ENCODE assay signal across 1 cellular context in the genomic region with DNA sequence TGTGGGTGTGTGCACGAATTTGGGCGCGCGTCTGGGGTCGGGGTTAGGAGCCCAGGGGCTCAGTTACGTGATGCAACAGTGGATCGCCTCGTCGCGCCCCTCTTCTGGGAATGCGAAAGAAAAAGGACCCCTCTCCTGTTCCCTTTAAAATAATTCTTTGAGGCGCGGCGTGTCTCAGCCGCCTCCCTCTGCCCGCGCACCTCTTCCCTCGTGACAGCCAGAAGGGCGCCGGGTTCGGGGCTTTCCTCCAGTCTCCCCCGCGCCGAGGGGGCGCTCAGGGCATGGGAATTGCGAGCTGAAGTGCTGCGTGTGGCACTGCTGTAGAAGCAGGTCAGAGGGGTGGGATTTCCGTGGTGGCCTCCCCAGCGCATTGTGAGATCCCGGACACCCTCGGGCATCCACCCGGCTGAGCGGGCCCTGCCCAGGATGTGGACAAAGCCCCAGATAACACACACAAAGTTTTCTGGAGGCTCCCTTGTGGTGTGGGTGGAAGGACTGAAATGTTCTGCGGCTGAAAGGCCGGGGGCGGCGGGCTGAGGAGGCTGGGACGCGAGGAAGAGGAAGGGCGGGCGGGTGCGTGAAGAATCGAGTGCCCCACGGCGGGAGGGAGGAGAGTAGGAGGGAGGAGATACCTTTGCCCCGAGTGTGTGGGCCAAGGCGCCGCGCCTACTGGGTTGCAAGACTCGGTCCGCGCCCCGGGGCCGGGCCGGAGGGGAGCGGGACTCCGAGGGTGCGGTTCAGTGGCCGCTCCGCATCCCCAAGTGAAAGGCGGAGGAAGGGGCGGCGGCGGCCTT.
TF ChIP-seq lines count a peak whose summit lies in the region.

No MANE protein-coding gene starts in this region.

TF ChIP-seq in K562, 482 proteins besides CTCF, POLR2A, EP300 and RAD21 (continued from another document):
- TF ChIP-seq, protein P1, sequence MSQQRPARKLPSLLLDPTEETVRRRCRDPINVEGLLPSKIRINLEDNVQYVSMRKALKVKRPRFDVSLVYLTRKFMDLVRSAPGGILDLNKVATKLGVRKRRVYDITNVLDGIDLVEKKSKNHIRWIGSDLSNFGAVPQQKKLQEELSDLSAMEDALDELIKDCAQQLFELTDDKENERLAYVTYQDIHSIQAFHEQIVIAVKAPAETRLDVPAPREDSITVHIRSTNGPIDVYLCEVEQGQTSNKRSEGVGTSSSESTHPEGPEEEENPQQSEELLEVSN (IDR thresholded peaks at IDR 0.05; ENCODE audit: borderline replicate concordance in 1 of 2, extremely low read depth in 1 of 2, insufficient read depth in 1 of 2, insufficient read length in 1 of 2, low read depth in 1 of 2, low read length in 1 of 2, poor library complexity in 1 of 2, severe bottlenecking in 1 of 2): peak in 1 of 2 experiments; percentile 62
- TF ChIP-seq, protein P2, sequence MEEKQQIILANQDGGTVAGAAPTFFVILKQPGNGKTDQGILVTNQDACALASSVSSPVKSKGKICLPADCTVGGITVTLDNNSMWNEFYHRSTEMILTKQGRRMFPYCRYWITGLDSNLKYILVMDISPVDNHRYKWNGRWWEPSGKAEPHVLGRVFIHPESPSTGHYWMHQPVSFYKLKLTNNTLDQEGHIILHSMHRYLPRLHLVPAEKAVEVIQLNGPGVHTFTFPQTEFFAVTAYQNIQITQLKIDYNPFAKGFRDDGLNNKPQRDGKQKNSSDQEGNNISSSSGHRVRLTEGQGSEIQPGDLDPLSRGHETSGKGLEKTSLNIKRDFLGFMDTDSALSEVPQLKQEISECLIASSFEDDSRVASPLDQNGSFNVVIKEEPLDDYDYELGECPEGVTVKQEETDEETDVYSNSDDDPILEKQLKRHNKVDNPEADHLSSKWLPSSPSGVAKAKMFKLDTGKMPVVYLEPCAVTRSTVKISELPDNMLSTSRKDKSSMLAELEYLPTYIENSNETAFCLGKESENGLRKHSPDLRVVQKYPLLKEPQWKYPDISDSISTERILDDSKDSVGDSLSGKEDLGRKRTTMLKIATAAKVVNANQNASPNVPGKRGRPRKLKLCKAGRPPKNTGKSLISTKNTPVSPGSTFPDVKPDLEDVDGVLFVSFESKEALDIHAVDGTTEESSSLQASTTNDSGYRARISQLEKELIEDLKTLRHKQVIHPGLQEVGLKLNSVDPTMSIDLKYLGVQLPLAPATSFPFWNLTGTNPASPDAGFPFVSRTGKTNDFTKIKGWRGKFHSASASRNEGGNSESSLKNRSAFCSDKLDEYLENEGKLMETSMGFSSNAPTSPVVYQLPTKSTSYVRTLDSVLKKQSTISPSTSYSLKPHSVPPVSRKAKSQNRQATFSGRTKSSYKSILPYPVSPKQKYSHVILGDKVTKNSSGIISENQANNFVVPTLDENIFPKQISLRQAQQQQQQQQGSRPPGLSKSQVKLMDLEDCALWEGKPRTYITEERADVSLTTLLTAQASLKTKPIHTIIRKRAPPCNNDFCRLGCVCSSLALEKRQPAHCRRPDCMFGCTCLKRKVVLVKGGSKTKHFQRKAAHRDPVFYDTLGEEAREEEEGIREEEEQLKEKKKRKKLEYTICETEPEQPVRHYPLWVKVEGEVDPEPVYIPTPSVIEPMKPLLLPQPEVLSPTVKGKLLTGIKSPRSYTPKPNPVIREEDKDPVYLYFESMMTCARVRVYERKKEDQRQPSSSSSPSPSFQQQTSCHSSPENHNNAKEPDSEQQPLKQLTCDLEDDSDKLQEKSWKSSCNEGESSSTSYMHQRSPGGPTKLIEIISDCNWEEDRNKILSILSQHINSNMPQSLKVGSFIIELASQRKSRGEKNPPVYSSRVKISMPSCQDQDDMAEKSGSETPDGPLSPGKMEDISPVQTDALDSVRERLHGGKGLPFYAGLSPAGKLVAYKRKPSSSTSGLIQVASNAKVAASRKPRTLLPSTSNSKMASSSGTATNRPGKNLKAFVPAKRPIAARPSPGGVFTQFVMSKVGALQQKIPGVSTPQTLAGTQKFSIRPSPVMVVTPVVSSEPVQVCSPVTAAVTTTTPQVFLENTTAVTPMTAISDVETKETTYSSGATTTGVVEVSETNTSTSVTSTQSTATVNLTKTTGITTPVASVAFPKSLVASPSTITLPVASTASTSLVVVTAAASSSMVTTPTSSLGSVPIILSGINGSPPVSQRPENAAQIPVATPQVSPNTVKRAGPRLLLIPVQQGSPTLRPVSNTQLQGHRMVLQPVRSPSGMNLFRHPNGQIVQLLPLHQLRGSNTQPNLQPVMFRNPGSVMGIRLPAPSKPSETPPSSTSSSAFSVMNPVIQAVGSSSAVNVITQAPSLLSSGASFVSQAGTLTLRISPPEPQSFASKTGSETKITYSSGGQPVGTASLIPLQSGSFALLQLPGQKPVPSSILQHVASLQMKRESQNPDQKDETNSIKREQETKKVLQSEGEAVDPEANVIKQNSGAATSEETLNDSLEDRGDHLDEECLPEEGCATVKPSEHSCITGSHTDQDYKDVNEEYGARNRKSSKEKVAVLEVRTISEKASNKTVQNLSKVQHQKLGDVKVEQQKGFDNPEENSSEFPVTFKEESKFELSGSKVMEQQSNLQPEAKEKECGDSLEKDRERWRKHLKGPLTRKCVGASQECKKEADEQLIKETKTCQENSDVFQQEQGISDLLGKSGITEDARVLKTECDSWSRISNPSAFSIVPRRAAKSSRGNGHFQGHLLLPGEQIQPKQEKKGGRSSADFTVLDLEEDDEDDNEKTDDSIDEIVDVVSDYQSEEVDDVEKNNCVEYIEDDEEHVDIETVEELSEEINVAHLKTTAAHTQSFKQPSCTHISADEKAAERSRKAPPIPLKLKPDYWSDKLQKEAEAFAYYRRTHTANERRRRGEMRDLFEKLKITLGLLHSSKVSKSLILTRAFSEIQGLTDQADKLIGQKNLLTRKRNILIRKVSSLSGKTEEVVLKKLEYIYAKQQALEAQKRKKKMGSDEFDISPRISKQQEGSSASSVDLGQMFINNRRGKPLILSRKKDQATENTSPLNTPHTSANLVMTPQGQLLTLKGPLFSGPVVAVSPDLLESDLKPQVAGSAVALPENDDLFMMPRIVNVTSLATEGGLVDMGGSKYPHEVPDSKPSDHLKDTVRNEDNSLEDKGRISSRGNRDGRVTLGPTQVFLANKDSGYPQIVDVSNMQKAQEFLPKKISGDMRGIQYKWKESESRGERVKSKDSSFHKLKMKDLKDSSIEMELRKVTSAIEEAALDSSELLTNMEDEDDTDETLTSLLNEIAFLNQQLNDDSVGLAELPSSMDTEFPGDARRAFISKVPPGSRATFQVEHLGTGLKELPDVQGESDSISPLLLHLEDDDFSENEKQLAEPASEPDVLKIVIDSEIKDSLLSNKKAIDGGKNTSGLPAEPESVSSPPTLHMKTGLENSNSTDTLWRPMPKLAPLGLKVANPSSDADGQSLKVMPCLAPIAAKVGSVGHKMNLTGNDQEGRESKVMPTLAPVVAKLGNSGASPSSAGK (IDR thresholded peaks at IDR 0.05): peak; percentile 65
- peak; percentile 48 for TF ChIP-seq TAF1 (IDR thresholded peaks at IDR 0.05; ENCODE audit: control insufficient read depth, extremely low read depth, insufficient read depth, low read length, severe bottlenecking)
- peak; percentile 73 for TF ChIP-seq RBBP5 (IDR thresholded peaks at IDR 0.05; ENCODE audit: borderline replicate concordance, insufficient read depth, low read length, poor library complexity, severe bottlenecking)
- no peak for TF ChIP-seq IFI16 (CRISPR knock-in tag; IDR thresholded peaks at IDR 0.05)
- TF ChIP-seq, protein P3, sequence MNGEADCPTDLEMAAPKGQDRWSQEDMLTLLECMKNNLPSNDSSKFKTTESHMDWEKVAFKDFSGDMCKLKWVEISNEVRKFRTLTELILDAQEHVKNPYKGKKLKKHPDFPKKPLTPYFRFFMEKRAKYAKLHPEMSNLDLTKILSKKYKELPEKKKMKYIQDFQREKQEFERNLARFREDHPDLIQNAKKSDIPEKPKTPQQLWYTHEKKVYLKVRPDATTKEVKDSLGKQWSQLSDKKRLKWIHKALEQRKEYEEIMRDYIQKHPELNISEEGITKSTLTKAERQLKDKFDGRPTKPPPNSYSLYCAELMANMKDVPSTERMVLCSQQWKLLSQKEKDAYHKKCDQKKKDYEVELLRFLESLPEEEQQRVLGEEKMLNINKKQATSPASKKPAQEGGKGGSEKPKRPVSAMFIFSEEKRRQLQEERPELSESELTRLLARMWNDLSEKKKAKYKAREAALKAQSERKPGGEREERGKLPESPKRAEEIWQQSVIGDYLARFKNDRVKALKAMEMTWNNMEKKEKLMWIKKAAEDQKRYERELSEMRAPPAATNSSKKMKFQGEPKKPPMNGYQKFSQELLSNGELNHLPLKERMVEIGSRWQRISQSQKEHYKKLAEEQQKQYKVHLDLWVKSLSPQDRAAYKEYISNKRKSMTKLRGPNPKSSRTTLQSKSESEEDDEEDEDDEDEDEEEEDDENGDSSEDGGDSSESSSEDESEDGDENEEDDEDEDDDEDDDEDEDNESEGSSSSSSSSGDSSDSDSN (IDR thresholded peaks at IDR 0.05; ENCODE audit: borderline replicate concordance in 1 of 2, low read depth in 2 of 2, low read length in 2 of 2): 0 out of 4 replicates have a peak, but pooled peaks of 1 of the 2 experiments have one; percentile 12
- TF ChIP-seq PTBP1 (IDR thresholded peaks at IDR 0.05; ENCODE audit: low read depth, low read length): 0 out of 2 replicates have a peak, but pooled peaks have one; percentile 10
- TF ChIP-seq ZNF12 (CRISPR knock-in tag; IDR thresholded peaks at IDR 0.05): no peak
- no peak for TF ChIP-seq NONO (IDR thresholded peaks at IDR 0.05; ENCODE audit: low read depth in 2 of 2, low read length in 1 of 2)
- TF ChIP-seq KDM5B (IDR thresholded peaks at IDR 0.05; ENCODE audit: insufficient replicate concordance, low read depth, low read length): peak; percentile 2
- no peak for TF ChIP-seq ZNF717 (CRISPR knock-in tag; IDR thresholded peaks at IDR 0.05)
- TF ChIP-seq HDAC1 (IDR thresholded peaks at IDR 0.05): 0 out of 4 replicates have a peak, but pooled peaks of 1 of the 2 experiments have one; percentile 6
- peak; percentile 39 for TF ChIP-seq CHD1 (IDR thresholded peaks at IDR 0.05; ENCODE audit: low read length)
- 0 out of 4 replicates have a peak, but pooled peaks of 1 of the 2 experiments have one; percentile 17 for TF ChIP-seq TBL1XR1 (IDR thresholded peaks at IDR 0.05; ENCODE audit: low read length in 2 of 2)
- TF ChIP-seq, protein P4, sequence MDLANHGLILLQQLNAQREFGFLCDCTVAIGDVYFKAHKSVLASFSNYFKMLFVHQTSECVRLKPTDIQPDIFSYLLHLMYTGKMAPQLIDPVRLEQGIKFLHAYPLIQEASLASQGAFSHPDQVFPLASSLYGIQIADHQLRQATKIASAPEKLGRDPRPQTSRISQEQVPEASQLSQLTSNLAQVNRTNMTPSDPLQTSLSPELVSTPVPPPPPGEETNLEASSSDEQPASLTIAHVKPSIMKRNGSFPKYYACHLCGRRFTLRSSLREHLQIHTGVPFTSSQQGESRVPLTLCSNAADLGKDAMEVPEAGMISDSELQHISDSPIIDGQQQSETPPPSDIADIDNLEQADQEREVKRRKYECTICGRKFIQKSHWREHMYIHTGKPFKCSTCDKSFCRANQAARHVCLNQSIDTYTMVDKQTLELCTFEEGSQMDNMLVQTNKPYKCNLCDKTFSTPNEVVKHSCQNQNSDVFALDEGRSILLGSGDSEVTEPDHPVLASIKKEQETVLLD (IDR thresholded peaks at IDR 0.05): 0 out of 2 replicates have a peak, but pooled peaks have one; percentile 15
